ENCODE assay signal across 16 cellular contexts in genomic region chr2:68951899-68952298, GRCh38. TPM values are rescaled to one million over a fixed set of nuclear protein-coding genes. Genes with fewer than 3 reads are reported as not detected.
DNase-seq lines count a peak whose midpoint lies in the region; ATAC-seq, FAIRE-seq and TF ChIP-seq lines count a peak whose summit lies in the region.
"Had no signal": no experiment of that assay in that cellular context is flagged by ENCODE, and none has a peak within 500 bp of the region (broad histone marks: within the 10 kb centered on the region; RNA-seq: fewer than 3 reads in every experiment).

No MANE protein-coding gene starts in this region.

- CTCF ChIA-PET in GM12878 (lab: Yijun Ruan, JAX), result interaction anchor here (4.2 kb wide), 1 partner anchor 9 kb away, joined by 26 read pairs; no protein-coding TSS in a partner anchor

- POLR2A ChIA-PET in GM12878 (lab: Charles Lee), result no interaction called here

- H3K9me2 ChIP-seq in GM23338 (ENCODE audit: insufficient read depth), result no peaks in the 10 kb centered on the region

- peak; percentile 83 for ATAC-seq in GM23338
- no peak for ATAC-seq in GM12878
- peak in 1 of 2 donors; percentile 60 for ATAC-seq in lower lobe of right lung
- ATAC-seq in upper lobe of left lung (ENCODE audit: low FRiP score in 2 of 2), result peak in 1 of 2 donors; percentile 31
- ATAC-seq in HG03196 (IDR thresholded peaks at IDR 0.05; ENCODE audit: unreplicated experiment), result no peak
- no peak for ATAC-seq in HG03159 (IDR thresholded peaks at IDR 0.05; ENCODE audit: unreplicated experiment)
- ATAC-seq in HG03135 (IDR thresholded peaks at IDR 0.05; ENCODE audit: unreplicated experiment), result no peak
- ATAC-seq: K562 had no signal

- RAD21 ChIA-PET in GM12878 (lab: Charles Lee; ENCODE audit: unreplicated experiment), result no interaction called here

- no peak overlapping the region for H3K27ac ChIP-seq in GM23338 (ENCODE audit: low read depth)
- no peak overlapping the region for H3K27ac ChIP-seq in GM12878 (ENCODE audit: control insufficient read depth, insufficient read depth)
- H3K27ac ChIP-seq in lower lobe of right lung, result peak overlapping the region; percentile 15
- peak overlapping the region in 1 of 4 donors; percentile 43 for H3K27ac ChIP-seq in upper lobe of left lung
- H3K27ac ChIP-seq: BLaER1 had no signal

- H3F3A ChIP-seq in GM23338 (replicated peaks; ENCODE audit: low read depth), result no peaks in the 10 kb centered on the region

- H3K9ac ChIP-seq in GM12878 (ENCODE audit: control insufficient read depth, insufficient read depth, low read length), result no peak overlapping the region
- H3K9ac ChIP-seq: BLaER1 had no signal

- H3K9me3 ChIP-seq in GM12878 (replicated peaks; ENCODE audit: control insufficient read depth, insufficient read depth, low read length) (no peaks in the 10 kb centered on the region), lower lobe of right lung (no peaks in the 10 kb centered on the region), upper lobe of left lung (no peaks in the 10 kb centered on the region)
- H3K9me3 ChIP-seq: BLaER1, HAP-1 had no signal

- no peaks in the 10 kb centered on the region for H3K9me3 Mint-ChIP-seq in GM23338

- DNase-seq in GM23338 (ENCODE audit: low spot score) (peak; percentile 43), GM12878 (ENCODE audit: low read depth, low spot score) (no peak), lower lobe of right lung (no peak), upper lobe of left lung (no peak)
- DNase-seq: 8988T; AML-193; CD4-positive, CD25-positive, alpha-beta regulatory T cell; GOT3 had no signal

- TF ChIP-seq EP300 in GM12878 (IDR thresholded peaks at IDR 0.05; ENCODE audit: borderline replicate concordance in 1 of 2, control insufficient read depth in 1 of 2, low read depth in 2 of 2, low read length in 2 of 2), result no peak
- no peak for TF ChIP-seq EP300 in upper lobe of left lung (IDR thresholded peaks at IDR 0.05)

- H2AFZ ChIP-seq in GM23338 (no peak overlapping the region), GM12878 (ENCODE audit: control insufficient read depth, low read depth, low read length) (no peak overlapping the region)

- BruUV-seq in GM12878 (replicated peaks; lab: Mats Ljungman, UMichigan), result no TSS peak

- H3K79me2 ChIP-seq in GM23338 (replicated peaks; ENCODE audit: insufficient read depth) (no peaks in the 10 kb centered on the region), GM12878 (ENCODE audit: control insufficient read depth, insufficient read depth, low read length) (no peaks in the 10 kb centered on the region)

- no peak for TF ChIP-seq RAD21 in GM12878 (IDR thresholded peaks at IDR 0.05; ENCODE audit: insufficient read depth, low read depth, low read length)

- H3K27me3 Mint-ChIP-seq in GM23338 (ENCODE audit: insufficient read depth, low read depth, poor library complexity), result peaks cover 2% of the 10 kb centered on the region

- in situ Hi-C loops in GM12878 (cut with MboI), result no loop called here

- H3K4me2 ChIP-seq in GM23338 (no peak overlapping the region), GM12878 (ENCODE audit: control insufficient read depth, insufficient read depth) (no peak overlapping the region)
- H3K4me2 ChIP-seq: BLaER1 had no signal

- no peak overlapping the region for H3K27ac Mint-ChIP-seq in GM23338
- H3K27ac Mint-ChIP-seq: CD4-positive, CD25-positive, alpha-beta regulatory T cell had no signal

- FAIRE-seq in GM12878 (lab: Jason Lieb, UNC), result peak; percentile 47
- FAIRE-seq: GM18507, K562 had no signal

- H3K4me1 ChIP-seq in GM23338 (ENCODE audit: insufficient read depth) (no peaks in the 10 kb centered on the region), GM12878 (ENCODE audit: control insufficient read depth, insufficient read depth, low read length) (no peaks in the 10 kb centered on the region), lower lobe of right lung (no peaks in the 10 kb centered on the region), upper lobe of left lung (peaks cover 0 to 2% (median 0%) of the 10 kb centered on the region in 4 donors)
- H3K4me1 ChIP-seq: BLaER1, HAP-1 had no signal

- no peaks in the 10 kb centered on the region for H3K36me3 Mint-ChIP-seq in GM23338 (ENCODE audit: low read depth)
- H3K36me3 Mint-ChIP-seq: CD4-positive, CD25-positive, alpha-beta regulatory T cell had no signal

- H3K27me3 ChIP-seq in GM23338 (ENCODE audit: insufficient read depth), result no peaks in the 10 kb centered on the region
- peaks cover 2 to 4% of the 10 kb centered on the region in 2 experiments; a peak in 2 of 4 replicates for H3K27me3 ChIP-seq in GM12878 (replicated peaks in 1 of 2; ENCODE audit: control insufficient read depth in 2 of 2, insufficient read depth in 2 of 2, low read length in 1 of 2)
- no peaks in the 10 kb centered on the region for H3K27me3 ChIP-seq in lower lobe of right lung (ENCODE audit: low read depth)
- no peaks in the 10 kb centered on the region for H3K27me3 ChIP-seq in upper lobe of left lung
- H3K27me3 ChIP-seq: BLaER1 had no signal

- TF ChIP-seq CTCF in GM23338 (conservative IDR thresholded peaks at IDR 0.05; ENCODE audit: low read depth in 2 of 2) (no peak), GM12878 (IDR thresholded peaks at IDR 0.05 in 2 of 3, conservative IDR thresholded peaks at IDR 0.05 in 1 of 3; ENCODE audit: control insufficient read depth in 2 of 3, extremely low read depth in 1 of 3, insufficient read depth in 1 of 3, low read depth in 3 of 3, low read length in 3 of 3) (no peak), lower lobe of right lung (IDR thresholded peaks at IDR 0.05) (no peak), upper lobe of left lung (IDR thresholded peaks at IDR 0.05) (no peak)

- SMC1A ChIA-PET in GM12878 (lab: Charles Lee; ENCODE audit: uncharacterized antibody, unreplicated experiment), result interaction anchor here (1.2 kb wide), 1 partner anchor 8 kb away, joined by 3 read pairs; no protein-coding TSS in a partner anchor

- intact Hi-C loops in GM12878 (cut with micrococcal nuclease; ENCODE audit: unreplicated experiment) (no loop called here), lower lobe of right lung (cut with DNase I) (no loop called here)

- no peaks in the 10 kb centered on the region for H3K36me3 ChIP-seq in GM23338 (ENCODE audit: insufficient read depth)
- no peaks in the 10 kb centered on the region for H3K36me3 ChIP-seq in GM12878 (ENCODE audit: control insufficient read depth in 2 of 2, insufficient read depth in 2 of 2, low read length in 1 of 2)
- no peaks in the 10 kb centered on the region for H3K36me3 ChIP-seq in lower lobe of right lung
- H3K36me3 ChIP-seq in upper lobe of left lung, result no peaks in the 10 kb centered on the region
- H3K36me3 ChIP-seq: BLaER1, HAP-1 had no signal

- H3K4me3 Mint-ChIP-seq in GM23338, result no peak overlapping the region
- H3K4me3 Mint-ChIP-seq: CD4-positive, CD25-positive, alpha-beta regulatory T cell had no signal

- no peak overlapping the region for H3K4me3 ChIP-seq in GM23338
- no peak overlapping the region for H3K4me3 ChIP-seq in GM12878
- peak overlapping the region; percentile 30 for H3K4me3 ChIP-seq in lower lobe of right lung
- H3K4me3 ChIP-seq in upper lobe of left lung, result peak overlapping the region in 3 of 4 donors; percentile 18 to 39 (median 35)
- H3K4me3 ChIP-seq: BLaER1, HAP-1, K562 had no signal

- WGBS in GM12878 (ENCODE audit: insufficient coverage, insufficient replicate concordance, low lambda C conversion rate, missing lambda C conversion rate), result 37% methylated on average over 4 of the region's 4 CpGs
- 67 to 72% methylated on average over 4 of the region's 4 CpGs for WGBS in upper lobe of left lung, 2 donors

- H3K4me1 Mint-ChIP-seq in GM23338, result peaks cover 10% of the 10 kb centered on the region; the same call in 2 of the 3 replicates

- no peak for TF ChIP-seq POLR2A in GM12878 (IDR thresholded peaks at IDR 0.05; ENCODE audit: low read depth, low read length)
- no peak for TF ChIP-seq POLR2A in upper lobe of left lung (IDR thresholded peaks at IDR 0.05)

- no peaks in the 10 kb centered on the region for H4K20me1 ChIP-seq in GM23338 (replicated peaks; ENCODE audit: insufficient read depth)
- H4K20me1 ChIP-seq in GM12878 (ENCODE audit: control insufficient read depth, insufficient read depth), result no peaks in the 10 kb centered on the region
- H4K20me1 ChIP-seq: BLaER1 had no signal

RNA-seq across cellular contexts. Expression of gene GKN2, which starts 0.8 kb away (rescaled TPM):
- total RNA-seq in GM23338 (2014; rRNA removed; shearing (Covaris generic)), result not detected in 2 replicates
- polyA plus RNA-seq in GM23338 (2016; fragmentation: Nextera tagmentation; extraction: Ambion mirVana) (not detected in 2 replicates), GM12878 (2011; rRNA removed) (0.19 TPM in 1 of 2 replicates, not detected in the other), GM12878 (2014; fragmentation: Illumina TruSeq; extraction: Trizol) (not detected in 2 replicates), GM12878 (2014; fragmentation: Nextera tagmentation; extraction: Ambion mirVana) (not detected), GM12878 (2014; rRNA removed) (not detected in 2 replicates), GM12878 (2016; fragmentation: Nextera tagmentation; extraction: Ambion mirVana) (not detected)
- not detected in 2 replicates for total RNA-seq in GM12878 (2013; cell fraction: nucleolus; rRNA removed)
- total RNA-seq in GM12878 (2014; rRNA removed) (not detected in 2 replicates), GM12878 (2014; rRNA removed; fragmentation: Illumina TruSeq; extraction: Trizol) (not detected in 2 replicates), GM12878 (2021) (not detected in 2 replicates), lower lobe of right lung (53.3 TPM), upper lobe of left lung (100 to 1,000 TPM in 1 of 6 donors, 10 to 100 TPM in 5; 10.5 to 195 (median 60.7) TPM)
- not detected for polyA plus RNA-seq in GM12878 (2011; ENCODE audit: low read depth)
- polyA plus RNA-seq in GM12878 (2011; cell fraction: cytosol; rRNA removed), result not detected in 2 replicates
- polyA plus RNA-seq in GM12878 (2011; cell fraction: nucleus; rRNA removed), result not detected in 2 replicates
- polyA plus RNA-seq in GM12878 (2012), result not detected in 2 replicates
- not detected in 2 replicates for polyA minus RNA-seq in GM12878 (2011; rRNA and poly(A)+ RNA removed)
- polyA minus RNA-seq in GM12878 (2011; cell fraction: cytosol; rRNA and poly(A)+ RNA removed), result not detected in 2 replicates
- not detected in 2 replicates for polyA minus RNA-seq in GM12878 (2011; cell fraction: nucleus; rRNA and poly(A)+ RNA removed)
- total RNA-seq: CD4-positive, CD25-positive, alpha-beta regulatory T cell; K562 had no signal
- polyA plus RNA-seq: CD4-positive, CD25-positive, alpha-beta regulatory T cell; K562 had no signal

RNA-seq across cellular contexts. Expression of gene GKN1, which starts 22.5 kb away (rescaled TPM):
- total RNA-seq in GM23338 (2014; rRNA removed; shearing (Covaris generic)), result not detected in 2 replicates
- not detected in 2 replicates for polyA plus RNA-seq in GM23338 (2016; fragmentation: Nextera tagmentation; extraction: Ambion mirVana)
- not detected in 2 replicates for total RNA-seq in GM12878 (2013; cell fraction: nucleolus; rRNA removed)
- total RNA-seq in GM12878 (2014; rRNA removed), result not detected in 2 replicates
- not detected in 2 replicates for total RNA-seq in GM12878 (2014; rRNA removed; fragmentation: Illumina TruSeq; extraction: Trizol)
- not detected in 2 replicates for total RNA-seq in GM12878 (2021)
- polyA plus RNA-seq in GM12878 (2011; ENCODE audit: low read depth), result not detected
- polyA plus RNA-seq in GM12878 (2011; rRNA removed), result not detected in 2 replicates
- polyA plus RNA-seq in GM12878 (2011; cell fraction: cytosol; rRNA removed), result not detected in 2 replicates
- not detected in 2 replicates for polyA plus RNA-seq in GM12878 (2011; cell fraction: nucleus; rRNA removed)
- polyA plus RNA-seq in GM12878 (2012), result not detected in 2 replicates
- not detected in 2 replicates for polyA plus RNA-seq in GM12878 (2014; fragmentation: Illumina TruSeq; extraction: Trizol)
- not detected for polyA plus RNA-seq in GM12878 (2014; fragmentation: Nextera tagmentation; extraction: Ambion mirVana)
- not detected in 2 replicates for polyA plus RNA-seq in GM12878 (2014; rRNA removed)
- not detected for polyA plus RNA-seq in GM12878 (2016; fragmentation: Nextera tagmentation; extraction: Ambion mirVana)
- not detected in 2 replicates for polyA minus RNA-seq in GM12878 (2011; rRNA and poly(A)+ RNA removed)
- not detected in 2 replicates for polyA minus RNA-seq in GM12878 (2011; cell fraction: cytosol; rRNA and poly(A)+ RNA removed)
- not detected in 2 replicates for polyA minus RNA-seq in GM12878 (2011; cell fraction: nucleus; rRNA and poly(A)+ RNA removed)
- total RNA-seq in lower lobe of right lung, result not detected
- not detected for total RNA-seq in upper lobe of left lung
- total RNA-seq: CD4-positive, CD25-positive, alpha-beta regulatory T cell; Daoy; K562 had no signal
- polyA plus RNA-seq: CD4-positive, CD25-positive, alpha-beta regulatory T cell; K562 had no signal

Comparison
In these comparisons a context has a peak if more than half of its experiments do, and no peak if none do; other contexts are left out.
1. H3K4me3 ChIP-seq: peak in lower lobe of right lung (single experiment) and upper lobe of left lung (3 of 4); none in GM23338 (single experiment) and GM12878 (single experiment).
2. RNA of gene GKN2, which starts 0.8 kb away (total RNA-seq): 10.5 to 195 TPM in upper lobe of left lung and 53.3 TPM in lower lobe of right lung (single experiment); not detected in GM23338 and not detected in GM12878; every median in the first group is over 10 times any median in the second.